In genomic region chr3:16486951-16487480, GRCh38 we compare ENCODE assay signal across 25 cellular contexts.
"Had no signal": no experiment of that assay in that cellular context is flagged by ENCODE, and none has a peak within 500 bp of the region (broad histone marks: within the 10 kb centered on the region; RNA-seq: fewer than 3 reads in every experiment).

No MANE protein-coding gene starts in this region.

- H3K27ac ChIP-seq: brain microvascular endothelial cell, dorsolateral prefrontal cortex, epithelial cell of prostate, stomach, testis, upper lobe of left lung, WERI-Rb-1 had no signal

- H3K36me3 ChIP-seq: WERI-Rb-1 had no signal

- H3K9me3 Mint-ChIP-seq: activated T-helper 2 cell treated with anti-CD3 and anti-CD28 coated beads, Interferon-gamma antibody, Interleukin-2, Interleukin-4, amounts not matched to agents 10 μg/mL and 5 μg/mL and 100 μg/mL, durations not matched to agents 14 hours and 24 hours and 36 hours had no signal

- ATAC-seq: left lobe of liver had no signal

- H3K4me1 ChIP-seq: testis had no signal

- H3K9me3 ChIP-seq: stomach, testis, upper lobe of left lung had no signal

- H3K4me3 Mint-ChIP-seq: endodermal cell, neural crest cell had no signal

- DNase-seq: activated CD4-positive, alpha-beta T cell treated with anti-CD3 and anti-CD28 coated beads for 1 hour; activated CD4-positive, alpha-beta T cell treated with anti-CD3 and anti-CD28 coated beads, Interleukin-2, amount 50 U/mL, for 48 hours; activated naive CD4-positive, alpha-beta T cell treated with Interleukin-2 at 50 U/mL for 16 hours; aorta; brain microvascular endothelial cell; central memory CD4-positive, alpha-beta T cell; endodermal cell; foreskin fibroblast; glutamatergic neuron; hypothalamus; midbrain; stimulated activated CD4-positive, alpha-beta T cell treated with anti-CD3 and anti-CD28 coated beads, Interleukin-12 subunit alpha, Interleukin-12 subunit beta, amount 100 ng/mL, for 4 hours; stimulated activated CD4-positive, alpha-beta T cell treated with anti-CD3 and anti-CD28 coated beads, Interleukin-1b, Interleukin-23, amount 100 ng/mL, for 48 hours; stimulated activated CD8-positive, alpha-beta memory T cell treated with anti-CD3 and anti-CD28 coated beads, Interleukin-4, amount 100 ng/mL, for 48 hours; stomach; SW 1271; testis; upper lobe of left lung; WERI-Rb-1 had no signal

- H3K27me3 ChIP-seq: brain microvascular endothelial cell, dorsolateral prefrontal cortex, stomach, testis, upper lobe of left lung had no signal

- H3K4me3 ChIP-seq: dorsolateral prefrontal cortex, stomach, testis, upper lobe of left lung had no signal

- H3K27ac Mint-ChIP-seq: activated T-helper 2 cell treated with anti-CD3 and anti-CD28 coated beads, Interferon-gamma antibody, Interleukin-2, Interleukin-4, amounts not matched to agents 10 μg/mL and 5 μg/mL and 100 μg/mL, durations not matched to agents 14 hours and 24 hours and 36 hours; endodermal cell; progenitor cell of endocrine pancreas had no signal
